8 cellular contexts compared by ENCODE assay signal in genomic region chr19:42284641-42285341, GRCh38. TPM values are rescaled to one million over a fixed set of nuclear protein-coding genes. Genes with fewer than 3 reads are reported as not detected.
A peak's percentile ranks its signal among the peaks of the same experiment; 100 is the strongest.
DNase-seq lines count a peak whose midpoint lies in the region; ATAC-seq and TF ChIP-seq lines count a peak whose summit lies in the region.

No MANE protein-coding gene starts in this region.

- H3K27ac ChIP-seq in CD4-positive, alpha-beta T cell (ENCODE audit: low read depth, low read length), result peak overlapping the region; percentile 40
- no peak overlapping the region for H3K27ac ChIP-seq in iPS-18a (ENCODE audit: low read length)

- CTCF ChIA-PET in CD4-positive, alpha-beta T cell (lab: Charles Lee), result interaction anchor here (0.9 to 1.3 kb wide), 2 partner anchors 12 to 40 kb away, joined by 4 to 5 read pairs; no protein-coding TSS in a partner anchor

- H3K27me3 Mint-ChIP-seq in CD4-positive, alpha-beta T cell, result no peaks in the 10 kb centered on the region
- H3K27me3 Mint-ChIP-seq in activated naive CD8-positive, alpha-beta T cell, result no peaks in the 10 kb centered on the region
- H3K27me3 Mint-ChIP-seq in stimulated activated naive B cell treated with anti-CD40 and anti-IgM and Interleukin-4, amounts not matched to agents 10 μg/mL and 1 μg/mL and 100 μg/mL, for 72 hours, result no peaks in the 10 kb centered on the region

- peaks cover 31% of the 10 kb centered on the region for H3K4me1 ChIP-seq in iPS-18a (ENCODE audit: control insufficient read depth, low read depth, low read length)

- peak overlapping the region; percentile 89 for H3K4me3 Mint-ChIP-seq in CD4-positive, alpha-beta T cell
- H3K4me3 Mint-ChIP-seq in activated naive CD8-positive, alpha-beta T cell, result peak overlapping the region; percentile 96
- peak overlapping the region; percentile 92 to 93 for H3K4me3 Mint-ChIP-seq in stimulated activated naive B cell treated with anti-CD40 and anti-IgM and Interleukin-4, amounts not matched to agents 10 μg/mL and 1 μg/mL and 100 μg/mL, for 72 hours

- H3K4me1 Mint-ChIP-seq in CD4-positive, alpha-beta T cell (ENCODE audit: low read depth), result peaks cover 31% of the 10 kb centered on the region
- H3K4me1 Mint-ChIP-seq in activated naive CD8-positive, alpha-beta T cell (ENCODE audit: low read depth), result peaks cover 31% of the 10 kb centered on the region
- peaks cover 27 to 32% of the 10 kb centered on the region in 2 donors for H3K4me1 Mint-ChIP-seq in stimulated activated naive B cell treated with anti-CD40 and anti-IgM and Interleukin-4, amounts not matched to agents 10 μg/mL and 1 μg/mL and 100 μg/mL, for 72 hours

- DNase-seq in CD4-positive, alpha-beta T cell, result peak in 1 of 10 experiments; percentile 24
- peak; percentile 36 for DNase-seq in HT-29 (ENCODE audit: low spot score)
- no peak for DNase-seq in stimulated activated naive B cell treated with anti-CD40 and anti-IgM and Interleukin-4, amounts not matched to agents 10 μg/mL and 1 μg/mL and 100 μg/mL, for 72 hours
- DNase-seq in stimulated activated CD4-positive, alpha-beta T cell treated with anti-CD3 and anti-CD28 coated beads, Interleukin-4, amount 100 ng/mL, for 1 hour, result no peak
- no peak for DNase-seq in GDM1 (lab: John Stamatoyannopoulos, UW)

- H3K27me3 ChIP-seq in CD4-positive, alpha-beta T cell (ENCODE audit: control insufficient read depth, insufficient read depth, low read length), result no peaks in the 10 kb centered on the region
- no peaks in the 10 kb centered on the region for H3K27me3 ChIP-seq in iPS-18a (ENCODE audit: control insufficient read depth, insufficient read depth, low read length)

- H3K36me3 Mint-ChIP-seq in CD4-positive, alpha-beta T cell (ENCODE audit: low read depth), result peaks cover 34% of the 10 kb centered on the region
- no peaks in the 10 kb centered on the region for H3K36me3 Mint-ChIP-seq in activated naive CD8-positive, alpha-beta T cell
- H3K36me3 Mint-ChIP-seq in stimulated activated naive B cell treated with anti-CD40 and anti-IgM and Interleukin-4, amounts not matched to agents 10 μg/mL and 1 μg/mL and 100 μg/mL, for 72 hours, result peaks cover 8 to 17% of the 10 kb centered on the region in 2 donors

- no peak for ATAC-seq in CD4-positive, alpha-beta T cell (ENCODE audit: poor library complexity)
- ATAC-seq in stimulated activated naive B cell treated with anti-CD40 and anti-IgM and Interleukin-4, amounts not matched to agents 10 μg/mL and 1 μg/mL and 100 μg/mL, for 72 hours (replicated peaks), result no peak
- ATAC-seq in GM18867 (IDR thresholded peaks at IDR 0.05; ENCODE audit: unreplicated experiment), result no peak

- H3K36me3 ChIP-seq in iPS-18a (ENCODE audit: control insufficient read depth, low read depth, low read length), result peaks cover 28% of the 10 kb centered on the region

- POLR2A ChIA-PET in CD4-positive, alpha-beta T cell (lab: Charles Lee), result interaction anchor here (0.6 to 3.3 kb wide), 13 partner anchors 10 to 209 kb away, joined by 3 to 39 read pairs (median 5); partner anchors contain the start of genes CIC, GSK3A, PAFAH1B3 and POU2F2

- intact Hi-C loops in CD4-positive, alpha-beta T cell (cut with DNase I, micrococcal nuclease), result loop anchor here (1.0 to 10.0 kb wide), 3 partner anchors 41 to 152 kb away; partner anchors contain the start of genes LIPE (in 1 of the 2), MEGF8 (in 1 of the 2) and POU2F2 (in 1 of the 2)

- H3K9ac ChIP-seq in iPS-18a (ENCODE audit: low read length), result peak overlapping the region; percentile 45

- no peaks in the 10 kb centered on the region for H3K9me3 ChIP-seq in CD4-positive, alpha-beta T cell (ENCODE audit: control insufficient read depth, low read length)
- H3K9me3 ChIP-seq in iPS-18a (ENCODE audit: control insufficient read depth, low read depth, low read length), result no peaks in the 10 kb centered on the region

- no peaks in the 10 kb centered on the region for H3K9me3 Mint-ChIP-seq in CD4-positive, alpha-beta T cell
- H3K9me3 Mint-ChIP-seq in activated naive CD8-positive, alpha-beta T cell (ENCODE audit: low read depth), result no peaks in the 10 kb centered on the region
- no peaks in the 10 kb centered on the region for H3K9me3 Mint-ChIP-seq in stimulated activated naive B cell treated with anti-CD40 and anti-IgM and Interleukin-4, amounts not matched to agents 10 μg/mL and 1 μg/mL and 100 μg/mL, for 72 hours

- peak overlapping the region; percentile 86 for H3K4me3 ChIP-seq in iPS-18a (ENCODE audit: low read length)

- H3K27ac Mint-ChIP-seq in CD4-positive, alpha-beta T cell, result peak overlapping the region; percentile 90
- peak overlapping the region; percentile 95 for H3K27ac Mint-ChIP-seq in activated naive CD8-positive, alpha-beta T cell
- peak overlapping the region; percentile 89 for H3K27ac Mint-ChIP-seq in stimulated activated naive B cell treated with anti-CD40 and anti-IgM and Interleukin-4, amounts not matched to agents 10 μg/mL and 1 μg/mL and 100 μg/mL, for 72 hours

- no peak for TF ChIP-seq CTCF in CD4-positive, alpha-beta T cell (IDR thresholded peaks at IDR 0.05)

RNA-seq across cellular contexts. Expression of gene CIC, which starts 15.7 kb away (rescaled TPM):
- total RNA-seq in CD4-positive, alpha-beta T cell, result 100 to 1,000 TPM; 114 to 119 TPM
- 42.1 and 55.5 TPM in 2 replicates for total RNA-seq in HT-29 (2014; rRNA removed; shearing (Covaris generic))

RNA-seq across cellular contexts. Expression of gene PRR19, which starts 17.1 kb away (rescaled TPM):
- under 1 TPM in 1 of 2 experiments, not detected in 1; 0.16 TPM for total RNA-seq in CD4-positive, alpha-beta T cell
- total RNA-seq in HT-29 (2014; rRNA removed; shearing (Covaris generic)), result 4.4 and 4.7 TPM in 2 replicates

RNA-seq across cellular contexts. Expression of gene PAFAH1B3, which starts 17.6 kb away (rescaled TPM):
- total RNA-seq in CD4-positive, alpha-beta T cell, result 10 to 100 TPM; 10.6 to 11.8 TPM
- total RNA-seq in HT-29 (2014; rRNA removed; shearing (Covaris generic)), result 286 and 326 TPM in 2 replicates

RNA-seq across cellular contexts. Expression of gene TMEM145, which starts 28.3 kb away (rescaled TPM):
- total RNA-seq in CD4-positive, alpha-beta T cell, result not detected
- total RNA-seq in HT-29 (2014; rRNA removed; shearing (Covaris generic)), result 0.29 and 0.81 TPM in 2 replicates

RNA-seq across cellular contexts. Expression of gene ERF, which starts 29.9 kb away (rescaled TPM):
- total RNA-seq in CD4-positive, alpha-beta T cell, result 100 to 1,000 TPM; 105 to 113 TPM
- total RNA-seq in HT-29 (2014; rRNA removed; shearing (Covaris generic)), result 157 and 160 TPM in 2 replicates

Comparison
In these comparisons a context has a peak if more than half of its experiments do, and no peak if none do; other contexts are left out.
1. RNA of gene PAFAH1B3, which starts 17.6 kb away (total RNA-seq): 286 to 326 TPM in HT-29; 10.6 to 11.8 TPM in CD4-positive, alpha-beta T cell; every median in the first group is over 10 times any median in the second.
2. Peak in every context shown above with its lines, with median percentiles within 50 percentile points of each other: H3K27ac Mint-ChIP-seq and H3K4me3 Mint-ChIP-seq.